1 cellular context compared by ENCODE assay signal in genomic region chr11:556857-557256, GRCh38.
A peak's percentile ranks its signal among the peaks of the same experiment; 100 is the strongest.
TF ChIP-seq lines count a peak whose summit lies in the region.

No MANE protein-coding gene starts in this region.

TF ChIP-seq in WTC11, 78 proteins besides CTCF, POLR2A, EP300 and RAD21:
- TF ChIP-seq MYBL2 (CRISPR knock-in tag; IDR thresholded peaks at IDR 0.05) (0 out of 2 replicates have a peak, but pooled peaks have one; percentile 31), ZNF317 (CRISPR knock-in tag; IDR thresholded peaks at IDR 0.05; ENCODE audit: borderline replicate concordance, low read depth) (no peak), FOXJ3 (CRISPR knock-in tag; IDR thresholded peaks at IDR 0.05; ENCODE audit: borderline replicate concordance) (no peak), ZNF423 (CRISPR knock-in tag; IDR thresholded peaks at IDR 0.05) (no peak), GTF2I (CRISPR knock-in tag; conservative IDR thresholded peaks at IDR 0.05) (no peak), FOXP4 (CRISPR knock-in tag; IDR thresholded peaks at IDR 0.05) (no peak), OVOL2 (CRISPR knock-in tag; IDR thresholded peaks at IDR 0.05; ENCODE audit: borderline replicate concordance) (no peak), ZNF512 (CRISPR knock-in tag; IDR thresholded peaks at IDR 0.05; ENCODE audit: borderline replicate concordance) (no peak)
